In the genomic region with DNA sequence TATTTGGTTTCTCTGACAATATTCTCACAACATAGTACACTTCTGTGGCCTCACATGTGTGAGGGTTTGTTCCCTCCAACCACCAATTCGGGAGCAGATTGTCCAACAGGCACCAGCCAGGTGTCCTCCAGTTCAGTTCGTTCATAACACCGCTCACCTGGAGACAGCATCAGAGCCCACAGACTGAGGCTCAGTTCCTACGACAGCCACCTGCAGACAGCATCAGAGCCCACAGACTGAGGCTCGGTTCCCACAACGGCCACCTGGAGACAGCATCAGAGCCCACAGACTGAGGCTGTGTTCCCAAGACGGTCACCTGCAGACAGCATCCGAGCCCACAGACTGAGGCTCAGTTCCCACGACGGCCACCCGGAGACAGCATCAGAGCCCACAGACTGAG, we compare ENCODE assay signal across 20 cellular contexts. TPM values are rescaled to one million over a fixed set of nuclear protein-coding genes. Genes with fewer than 3 reads are reported as not detected.
DNase-seq lines count a peak whose midpoint lies in the region; ATAC-seq, FAIRE-seq and TF ChIP-seq lines count a peak whose summit lies in the region.
"Had no signal": no experiment of that assay in that cellular context is flagged by ENCODE, and none has a peak within 500 bp of the region (broad histone marks: within the 10 kb centered on the region; RNA-seq: fewer than 3 reads in every experiment).

No MANE protein-coding gene starts in this region.

- H2BK120ac ChIP-seq in H1 (replicated peaks; ENCODE audit: low read depth, low read length): no peak overlapping the region

- no peaks in the 10 kb centered on the region for H3K79me1 ChIP-seq in H1 (ENCODE audit: low read depth, low read length)

- TF ChIP-seq EP300 in H1 (IDR thresholded peaks at IDR 0.05; ENCODE audit: borderline replicate concordance in 1 of 2, low read depth in 2 of 2, low read length in 2 of 2) (no peak), ovary (IDR thresholded peaks at IDR 0.05) (no peak)

- no peak overlapping the region for H4K5ac ChIP-seq in H1 (ENCODE audit: insufficient read length, low read depth, low read length)

- no peak overlapping the region for H3K27ac Mint-ChIP-seq in GM23338
- H3K27ac Mint-ChIP-seq: CD4-positive, alpha-beta T cell; HFFc6 had no signal

- peak; percentile 67 for FAIRE-seq in HTR-8/SVneo (lab: Jason Lieb, UNC)
- FAIRE-seq in H1 (lab: Jason Lieb, UNC): no peak
- FAIRE-seq: A549, D721Med, K562 had no signal

- no peak overlapping the region for H4K91ac ChIP-seq in H1 (replicated peaks; ENCODE audit: insufficient read length, low read length)

- peaks cover 46% of the 10 kb centered on the region for H3K4me1 Mint-ChIP-seq in GM23338

- H3K4me1 ChIP-seq in GM23338 (ENCODE audit: insufficient read depth): peaks cover 20% of the 10 kb centered on the region
- peaks cover 3 to 24% (median 16%) of the 10 kb centered on the region in 4 experiments for H3K4me1 ChIP-seq in H1 (replicated peaks in 1 of 4; ENCODE audit: control insufficient read depth in 3 of 4, insufficient read depth in 4 of 4, low read length in 3 of 4)
- H3K4me1 ChIP-seq in prostate gland (replicated peaks): no peaks in the 10 kb centered on the region
- no peaks in the 10 kb centered on the region for H3K4me1 ChIP-seq in ovary (ENCODE audit: insufficient read depth)
- H3K4me1 ChIP-seq: A549, Caco-2 had no signal

- ATAC-seq in GM23338: no peak
- no peak for ATAC-seq in HG03565 (IDR thresholded peaks at IDR 0.05; ENCODE audit: unreplicated experiment)

- no peak overlapping the region for H3K14ac ChIP-seq in H1 (ENCODE audit: insufficient read length)

- H3K36me3 Mint-ChIP-seq in GM23338 (ENCODE audit: low read depth): peaks cover 17% of the 10 kb centered on the region

- peak overlapping the region; percentile 10; the same call in 1 of the 2 replicates for H2BK15ac ChIP-seq in H1 (ENCODE audit: low read length)

- no peak overlapping the region for H3K23ac ChIP-seq in H1 (ENCODE audit: insufficient read length)

- H3K4me3 ChIP-seq in GM23338 (no peak overlapping the region), H1 (ENCODE audit: extremely low read depth in 1 of 4, insufficient read depth in 2 of 4, low read depth in 3 of 4, low read length in 4 of 4) (no peak overlapping the region), prostate gland (no peak overlapping the region), ovary (no peak overlapping the region)
- H3K4me3 ChIP-seq: A549, K562 had no signal

- intact Hi-C loops in prostate gland (cut with DNase I): no loop called here
- intact Hi-C loops in ovary (cut with DNase I): no loop called here

- H3K9me3 Mint-ChIP-seq in GM23338: peaks cover 27% of the 10 kb centered on the region

- no peak overlapping the region for H2AFZ ChIP-seq in GM23338
- no peak overlapping the region for H2AFZ ChIP-seq in H1 (ENCODE audit: low read length)

- H4K20me1 ChIP-seq in GM23338 (replicated peaks; ENCODE audit: insufficient read depth): no peaks in the 10 kb centered on the region
- H4K20me1 ChIP-seq in H1 (replicated peaks in 1 of 2; ENCODE audit: control insufficient read depth in 1 of 2, insufficient read depth in 2 of 2, low read length in 2 of 2): no peaks in the 10 kb centered on the region

- 87% methylated on average over 7 of the region's 11 CpGs; no CpG with 5 or more reads in 1 of the 2 experiments for WGBS in H1 (ENCODE audit: extremely low coverage in 1 of 2, insufficient coverage in 1 of 2, insufficient read length in 1 of 2, insufficient replicate concordance in 2 of 2, low coverage in 1 of 2, low lambda C conversion rate in 2 of 2, missing lambda C conversion rate in 1 of 2), 2 experiments
- WGBS in prostate gland: 90% methylated on average over 11 of the region's 11 CpGs
- WGBS in ovary, 3 donors: 86 to 93% (median 93%) methylated on average over 11 of the region's 11 CpGs

- no peak overlapping the region for H3K4me3 Mint-ChIP-seq in GM23338
- H3K4me3 Mint-ChIP-seq: CD4-positive, alpha-beta T cell; HFFc6 had no signal

- H3K79me2 ChIP-seq in GM23338 (replicated peaks; ENCODE audit: insufficient read depth): no peaks in the 10 kb centered on the region
- no peaks in the 10 kb centered on the region for H3K79me2 ChIP-seq in H1 (ENCODE audit: control insufficient read depth in 1 of 2, insufficient read depth in 2 of 2, low read length in 2 of 2)

- peaks cover 27% of the 10 kb centered on the region for H3K27me3 Mint-ChIP-seq in GM23338 (ENCODE audit: insufficient read depth, low read depth, poor library complexity)

- H3K27me3 ChIP-seq in GM23338 (ENCODE audit: insufficient read depth) (no peaks in the 10 kb centered on the region), H1 (replicated peaks in 1 of 4; ENCODE audit: control insufficient read depth in 3 of 4, extremely low read depth in 1 of 4, insufficient read depth in 3 of 4, low read length in 3 of 4) (no peaks in the 10 kb centered on the region; a peak in 1 of 7 replicates), prostate gland (replicated peaks; ENCODE audit: insufficient read depth) (no peaks in the 10 kb centered on the region), ovary (no peaks in the 10 kb centered on the region)

- H3K56ac ChIP-seq in H1 (replicated peaks; ENCODE audit: insufficient read length, low read depth, low read length): no peak overlapping the region

- H3K4me2 ChIP-seq in GM23338: peak overlapping the region; percentile 32; the same call in 1 of the 2 replicates
- no peak overlapping the region for H3K4me2 ChIP-seq in H1 (ENCODE audit: insufficient read depth in 1 of 2, low read depth in 2 of 2, low read length in 2 of 2)

- H3F3A ChIP-seq in GM23338 (replicated peaks; ENCODE audit: low read depth): no peaks in the 10 kb centered on the region

- H2BK20ac ChIP-seq in H1 (ENCODE audit: low read length): no peak overlapping the region; the same call in 1 of the 2 replicates

- no peak for TF ChIP-seq POLR2A in H1 (IDR thresholded peaks at IDR 0.05; ENCODE audit: control extremely low read depth in 1 of 2, low read depth in 2 of 2, low read length in 2 of 2)
- TF ChIP-seq POLR2A in prostate gland (IDR thresholded peaks at IDR 0.05): no peak
- TF ChIP-seq POLR2A in ovary (IDR thresholded peaks at IDR 0.05): no peak

- no peak for DNase-seq in GM23338 (ENCODE audit: low spot score)
- DNase-seq in HTR-8/SVneo (ENCODE audit: insufficient read length, low spot score): no peak
- DNase-seq in H1 (ENCODE audit: low read depth in 1 of 2, low spot score in 2 of 2): no peak
- DNase-seq in prostate gland (ENCODE audit: low spot score): peak; percentile 1
- DNase-seq in central memory CD4-positive, alpha-beta T cell: no peak
- DNase-seq in ovary: no peak
- DNase-seq: AML-193; Caco-2; CD4-positive, alpha-beta T cell; GDM1; HCEC 1CT; HFFc6; Karpas-422 had no signal

- H3K18ac ChIP-seq in H1 (ENCODE audit: extremely low read depth, low read length): no peak overlapping the region; the same call in 1 of the 2 replicates

- H4K8ac ChIP-seq in H1 (ENCODE audit: extremely low read depth, insufficient read depth, low read length): no peak overlapping the region; the same call in 1 of the 2 replicates

- peak overlapping the region; percentile 77; the same call in 1 of the 2 replicates for H2BK5ac ChIP-seq in H1 (ENCODE audit: low read depth, low read length)

- H2BK12ac ChIP-seq in H1 (ENCODE audit: low read depth, low read length): peak overlapping the region; percentile 83; the same call in 1 of the 2 replicates

- TF ChIP-seq RAD21 in H1 (IDR thresholded peaks at IDR 0.05 in 1 of 2, conservative IDR thresholded peaks at IDR 0.05 in 1 of 2; ENCODE audit: low read depth in 2 of 2, low read length in 2 of 2): no peak

- H3K9ac ChIP-seq in H1 (replicated peaks in 1 of 4; ENCODE audit: extremely low read depth in 1 of 4, low read depth in 3 of 4, low read length in 3 of 4): no peak overlapping the region

- H3K23me2 ChIP-seq in H1 (ENCODE audit: low read depth, low read length): no peaks in the 10 kb centered on the region

- TF ChIP-seq CTCF in GM23338 (conservative IDR thresholded peaks at IDR 0.05; ENCODE audit: low read depth in 2 of 2): no peak
- TF ChIP-seq CTCF in H1 (IDR thresholded peaks at IDR 0.05; ENCODE audit: control extremely low read depth in 1 of 3, insufficient read depth in 1 of 3, low read depth in 1 of 3, low read length in 3 of 3): no peak
- TF ChIP-seq CTCF in prostate gland (IDR thresholded peaks at IDR 0.05): no peak
- TF ChIP-seq CTCF in ovary (IDR thresholded peaks at IDR 0.05): no peak

- no peaks in the 10 kb centered on the region; the same call in 1 of the 2 replicates for H3K36me3 ChIP-seq in GM23338 (ENCODE audit: insufficient read depth)
- H3K36me3 ChIP-seq in H1 (ENCODE audit: control insufficient read depth in 2 of 4, insufficient read depth in 4 of 4, low read length in 3 of 4): no peaks in the 10 kb centered on the region
- H3K36me3 ChIP-seq in prostate gland: no peaks in the 10 kb centered on the region
- no peaks in the 10 kb centered on the region for H3K36me3 ChIP-seq in ovary

- H3K9me3 ChIP-seq in H1 (ENCODE audit: insufficient read depth in 2 of 2, low read depth in 1 of 2, low read length in 1 of 2) (peaks cover 8 to 16% of the 10 kb centered on the region in 2 experiments), prostate gland (no peaks in the 10 kb centered on the region), ovary (no peaks in the 10 kb centered on the region)
- H3K9me3 ChIP-seq: A549 had no signal

- H3K27ac ChIP-seq in GM23338 (ENCODE audit: low read depth): no peak overlapping the region
- no peak overlapping the region for H3K27ac ChIP-seq in H1 (ENCODE audit: low read depth, low read length)
- no peak overlapping the region for H3K27ac ChIP-seq in prostate gland
- H3K27ac ChIP-seq in ovary: no peak overlapping the region
- H3K27ac ChIP-seq: A549 had no signal

- H2AK5ac ChIP-seq in H1 (ENCODE audit: low read depth, low read length): no peak overlapping the region; the same call in 1 of the 2 replicates

- CTCF ChIA-PET in H1 (lab: Charles Lee; ENCODE audit: partially characterized antibody): no interaction called here

- H3K9me2 ChIP-seq in GM23338 (ENCODE audit: insufficient read depth): no peaks in the 10 kb centered on the region

- no peak overlapping the region for H3K4ac ChIP-seq in H1 (replicated peaks; ENCODE audit: insufficient read length, low read depth, low read length)

- POLR2A ChIA-PET in H1 (lab: Charles Lee; ENCODE audit: partially characterized antibody): no interaction called here

RNA-seq across cellular contexts. Expression of a gene that starts 58.2 kb away (rescaled TPM):
- 56.0 and 60.4 TPM in 2 replicates for total RNA-seq in GM23338 (2014; rRNA removed; shearing (Covaris generic))
- polyA plus RNA-seq in GM23338 (2016; fragmentation: Nextera tagmentation; extraction: Ambion mirVana) (21.6 and 27.5 TPM in 2 replicates), H1 (2011; rRNA removed) (6.6 TPM in 2 replicates), ovary (under 1 TPM; 0.17 to 0.97 TPM)
- 14.3 and 18.1 TPM in 2 replicates for total RNA-seq in H1 (2021; fragmentation: NEBNext Ultra II Directional; extraction: Animal tissue kit (Norgen Biotek cat#: 25700))
- 8.8 TPM for polyA plus RNA-seq in H1 (2011; cell fraction: cytosol; rRNA removed)
- polyA plus RNA-seq in H1 (2011; cell fraction: nucleus; rRNA removed): 24.3 TPM
- polyA plus RNA-seq in H1 (2012, experiment 1 of 2): 7.4 to 10.4 TPM (median 9.0 TPM) in 4 replicates
- 4.1 TPM for polyA plus RNA-seq in H1 (2012, experiment 2 of 2)
- polyA plus RNA-seq in H1 (2013, experiment 1 of 2): 4.3 TPM
- polyA plus RNA-seq in H1 (2013, experiment 2 of 2): 5.0 TPM
- 21.3 and 26.6 TPM in 2 replicates for polyA minus RNA-seq in H1 (2011; rRNA and poly(A)+ RNA removed)
- 17.2 TPM for polyA minus RNA-seq in H1 (2011; cell fraction: cytosol; rRNA and poly(A)+ RNA removed)
- 62.8 TPM for polyA minus RNA-seq in H1 (2011; cell fraction: nucleus; rRNA and poly(A)+ RNA removed)
- total RNA-seq in prostate gland (1 to 10 TPM; 2.0 to 5.0 TPM), ovary (1 to 10 TPM in 4 of 7 donors, under 1 TPM in 2, not detected in 1; 0.73 to 5.7 (median 1.8) TPM)
- total RNA-seq: Caco-2, Daoy, H4, HFFc6, HT-29, K562 had no signal
- polyA plus RNA-seq: A549, K562 had no signal
